ENCODE assay signal across 31 cellular contexts in the genomic region with DNA sequence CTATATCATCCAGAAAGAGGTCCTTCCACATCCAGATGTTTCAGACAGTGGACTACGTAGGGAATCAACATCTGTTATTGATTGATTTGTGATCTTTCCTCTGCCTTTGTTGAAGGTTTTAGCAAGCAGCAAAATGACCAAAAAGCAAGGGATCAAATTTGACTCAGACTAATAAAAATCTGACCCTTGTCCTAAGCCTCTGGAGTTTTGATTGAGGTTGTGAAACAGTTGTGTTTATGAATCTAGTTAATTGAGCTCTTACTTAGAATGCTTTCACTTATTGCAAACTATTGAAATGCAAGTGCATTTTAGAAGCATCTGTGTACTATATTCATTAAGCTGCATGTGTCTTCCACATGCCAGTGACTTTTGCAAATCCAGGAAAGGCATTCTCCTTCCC.
"Had no signal": no experiment of that assay in that cellular context is flagged by ENCODE, and none has a peak within 500 bp of the region (broad histone marks: within the 10 kb centered on the region; RNA-seq: fewer than 3 reads in every experiment).

No MANE protein-coding gene starts in this region.

- FAIRE-seq: endometrium, endothelial cell of umbilical vein had no signal

- H3K27ac Mint-ChIP-seq: activated CD4-positive, alpha-beta memory T cell treated with anti-CD3 and anti-CD28 coated beads for 36 hours; activated CD4-positive, alpha-beta T cell treated with anti-CD3 and anti-CD28 coated beads for 36 hours; activated CD4-positive, alpha-beta T cell treated with anti-CD3 and anti-CD28 coated beads, Interleukin-2, amount 10 ng/mL, durations not matched to agents 24 days and 14 days; activated CD8-positive, alpha-beta T cell treated with anti-CD3 and anti-CD28 coated beads, Interleukin-2, amount 10 ng/mL, durations not matched to agents 7 days and 5 days; activated naive CD4-positive, alpha-beta T cell treated with anti-CD3 and anti-CD28 coated beads, Interleukin-2, amount 10 ng/mL, durations not matched to agents 7 days and 5 days; activated naive CD4-positive, alpha-beta T cell treated with anti-CD3 and anti-CD28 coated beads, Interleukin-2, amount 50 U/mL, for 72 hours; activated naive CD8-positive, alpha-beta T cell treated with anti-CD3 and anti-CD28 coated beads, Interleukin-2, amount 10 ng/mL, durations not matched to agents 7 days and 5 days; activated T-cell treated with anti-CD3 and anti-CD28 coated beads, Interleukin-2, amount 50 U/mL, for 24 hours; activated T-cell treated with anti-CD3 and anti-CD28 coated beads, Interleukin-2, amount 50 U/mL, for 72 hours; brain had no signal

- H3K4me1 ChIP-seq: ascending aorta, breast epithelium, colonic mucosa, esophagus squamous epithelium, gastroesophageal sphincter had no signal

- H3K36me3 ChIP-seq: ascending aorta, cardiac muscle cell, colonic mucosa, esophagus squamous epithelium, gastroesophageal sphincter, heart right ventricle had no signal

- ATAC-seq: activated CD4-positive, alpha-beta T cell treated with anti-CD3 and anti-CD28 coated beads for 36 hours; activated CD8-positive, alpha-beta T cell treated with anti-CD3 and anti-CD28 coated beads, Interleukin-2, amount 10 ng/mL, durations not matched to agents 7 days and 5 days; activated naive CD4-positive, alpha-beta T cell treated with anti-CD3 and anti-CD28 coated beads, Interleukin-2, amount 50 U/mL, for 72 hours; activated T-cell treated with anti-CD3 and anti-CD28 coated beads, Interleukin-2, amount 50 U/mL, for 72 hours; gastroesophageal sphincter; heart right ventricle had no signal

- H3K9me3 ChIP-seq: ascending aorta, breast epithelium, colonic mucosa, esophagus squamous epithelium, gastroesophageal sphincter had no signal

- H3K4me3 ChIP-seq: ascending aorta, breast epithelium, cardiac muscle cell, colonic mucosa, esophagus squamous epithelium, gastroesophageal sphincter, heart right ventricle had no signal

- H3K4me1 Mint-ChIP-seq: activated CD4-positive, alpha-beta T cell treated with anti-CD3 and anti-CD28 coated beads for 36 hours; activated CD4-positive, alpha-beta T cell treated with anti-CD3 and anti-CD28 coated beads, Interleukin-2, amount 10 ng/mL, durations not matched to agents 24 days and 14 days; activated naive CD4-positive, alpha-beta T cell treated with anti-CD3 and anti-CD28 coated beads, Interleukin-2, amount 10 ng/mL, durations not matched to agents 7 days and 5 days; activated naive CD8-positive, alpha-beta T cell treated with anti-CD3 and anti-CD28 coated beads, Interleukin-2, amount 10 ng/mL, durations not matched to agents 7 days and 5 days; brain had no signal

- DNase-seq: activated CD4-positive, alpha-beta memory T cell treated with anti-CD3 and anti-CD28 coated beads for 36 hours; activated CD4-positive, alpha-beta T cell treated with anti-CD3 and anti-CD28 coated beads for 36 hours; activated CD4-positive, alpha-beta T cell treated with anti-CD3 and anti-CD28 coated beads, Interleukin-2, amount 10 ng/mL, durations not matched to agents 24 days and 14 days; activated CD4-positive, CD25-positive, alpha-beta regulatory T cell; activated CD4-positive, CD25-positive, alpha-beta regulatory T cell treated with anti-CD3 and anti-CD28 coated beads, Interleukin-2, amount 50 U/mL, for 72 hours; activated CD8-positive, alpha-beta memory T cell treated with anti-CD3 and anti-CD28 coated beads, Interleukin-2, amount 50 U/mL, for 48 hours; activated CD8-positive, alpha-beta T cell treated with anti-CD3 and anti-CD28 coated beads, Interleukin-2, amount 10 ng/mL, durations not matched to agents 7 days and 5 days; activated gamma-delta T cell; activated naive CD4-positive, alpha-beta T cell; activated naive CD4-positive, alpha-beta T cell treated with anti-CD3 and anti-CD28 coated beads, Interleukin-2, amount 10 ng/mL, durations not matched to agents 7 days and 5 days; activated naive CD8-positive, alpha-beta T cell treated with anti-CD3 and anti-CD28 coated beads, Interleukin-2, amount 10 ng/mL, durations not matched to agents 7 days and 5 days; activated T-cell treated with anti-CD3 and anti-CD28 coated beads for 4 hours; activated T-cell treated with anti-CD3 and anti-CD28 coated beads, Interleukin-2, amount 50 U/mL, for 24 hours; activated T-cell treated with anti-CD3 and anti-CD28 coated beads, Interleukin-2, amount 50 U/mL, for 72 hours; central memory CD4-positive, alpha-beta T cell; cerebellar nuclear complex; colonic mucosa; effector CD8-positive, alpha-beta T cell; esophagus squamous epithelium; foreskin melanocyte; heart right ventricle; T-helper 2 cell had no signal

- H3K27ac ChIP-seq: ascending aorta, breast epithelium, cardiac muscle cell, colonic mucosa, epithelial cell of prostate, esophagus squamous epithelium, gastroesophageal sphincter, heart right ventricle had no signal

- H3K36me3 Mint-ChIP-seq: activated CD4-positive, alpha-beta memory T cell treated with anti-CD3 and anti-CD28 coated beads for 36 hours; activated naive CD4-positive, alpha-beta T cell treated with anti-CD3 and anti-CD28 coated beads, Interleukin-2, amount 10 ng/mL, durations not matched to agents 7 days and 5 days; activated naive CD4-positive, alpha-beta T cell treated with anti-CD3 and anti-CD28 coated beads, Interleukin-2, amount 50 U/mL, for 72 hours; activated naive CD8-positive, alpha-beta T cell treated with anti-CD3 and anti-CD28 coated beads, Interleukin-2, amount 10 ng/mL, durations not matched to agents 7 days and 5 days; brain had no signal

- H3K9me3 Mint-ChIP-seq: activated CD4-positive, alpha-beta memory T cell treated with anti-CD3 and anti-CD28 coated beads for 36 hours; activated CD4-positive, alpha-beta T cell treated with anti-CD3 and anti-CD28 coated beads, Interleukin-2, amount 10 ng/mL, durations not matched to agents 24 days and 14 days; activated naive CD4-positive, alpha-beta T cell treated with anti-CD3 and anti-CD28 coated beads, Interleukin-2, amount 10 ng/mL, durations not matched to agents 7 days and 5 days; activated naive CD4-positive, alpha-beta T cell treated with anti-CD3 and anti-CD28 coated beads, Interleukin-2, amount 50 U/mL, for 72 hours; activated T-cell treated with anti-CD3 and anti-CD28 coated beads, Interleukin-2, amount 50 U/mL, for 24 hours; activated T-cell treated with anti-CD3 and anti-CD28 coated beads, Interleukin-2, amount 50 U/mL, for 72 hours had no signal

- H3K27me3 ChIP-seq: ascending aorta, breast epithelium, cardiac muscle cell, colonic mucosa, gastroesophageal sphincter had no signal

- H3K4me3 Mint-ChIP-seq: activated CD4-positive, alpha-beta memory T cell treated with anti-CD3 and anti-CD28 coated beads for 36 hours; activated CD4-positive, alpha-beta T cell treated with anti-CD3 and anti-CD28 coated beads for 36 hours; activated CD4-positive, alpha-beta T cell treated with anti-CD3 and anti-CD28 coated beads, Interleukin-2, amount 10 ng/mL, durations not matched to agents 24 days and 14 days; activated CD8-positive, alpha-beta T cell treated with anti-CD3 and anti-CD28 coated beads, Interleukin-2, amount 10 ng/mL, durations not matched to agents 7 days and 5 days; activated naive CD4-positive, alpha-beta T cell treated with anti-CD3 and anti-CD28 coated beads, Interleukin-2, amount 10 ng/mL, durations not matched to agents 7 days and 5 days; activated naive CD8-positive, alpha-beta T cell treated with anti-CD3 and anti-CD28 coated beads, Interleukin-2, amount 10 ng/mL, durations not matched to agents 7 days and 5 days; activated T-cell treated with anti-CD3 and anti-CD28 coated beads, Interleukin-2, amount 50 U/mL, for 24 hours; activated T-cell treated with anti-CD3 and anti-CD28 coated beads, Interleukin-2, amount 50 U/mL, for 72 hours; brain had no signal
